Comparison of ENCODE assay signal across 17 cellular contexts in the genomic region with DNA sequence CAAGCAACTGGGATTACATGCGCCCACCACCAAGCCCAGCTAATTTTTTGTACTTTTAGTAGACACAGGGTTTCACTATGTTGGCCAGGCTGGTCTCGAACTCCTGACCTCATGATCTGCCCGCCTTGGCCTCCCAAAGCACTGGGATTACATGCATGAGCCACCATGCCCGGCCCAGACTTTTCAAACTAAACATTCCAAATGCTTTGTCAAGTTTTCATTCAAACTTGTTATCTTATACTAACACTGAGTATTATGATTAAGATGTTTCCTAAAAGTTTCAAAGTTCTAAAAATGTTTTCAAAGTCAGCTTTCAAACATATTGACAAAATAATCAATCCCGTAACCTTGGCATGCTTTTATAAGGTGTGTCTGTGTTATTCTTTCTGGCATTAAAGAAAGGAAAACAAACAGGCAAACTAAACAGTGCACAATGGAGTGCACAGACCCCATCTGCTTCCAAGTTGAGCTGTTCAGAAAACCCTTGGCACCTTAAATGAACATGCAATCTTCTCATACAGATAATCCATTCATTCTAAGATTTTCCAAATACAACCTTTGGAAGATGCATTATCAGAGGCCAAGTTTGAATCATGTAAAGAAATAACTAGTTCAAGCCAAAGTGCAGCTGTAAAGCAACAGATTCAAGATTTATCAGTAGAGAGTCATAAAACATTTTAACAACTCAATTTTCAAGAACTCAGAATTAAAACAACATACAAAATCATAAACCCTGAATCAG. TPM values are rescaled to one million over a fixed set of nuclear protein-coding genes. Genes with fewer than 3 reads are reported as not detected.
A peak's percentile ranks its signal among the peaks of the same experiment; 100 is the strongest.
DNase-seq lines count a peak whose midpoint lies in the region; ATAC-seq, FAIRE-seq and TF ChIP-seq lines count a peak whose summit lies in the region.
"Had no signal": no experiment of that assay in that cellular context is flagged by ENCODE, and none has a peak within 500 bp of the region (broad histone marks: within the 10 kb centered on the region; RNA-seq: fewer than 3 reads in every experiment).

No MANE protein-coding gene starts in this region.

- peak; percentile 49 for FAIRE-seq in pancreas (lab: Jason Lieb, UNC)

- 63% methylated on average over 5 of the region's 5 CpGs for WGBS in hepatocyte (ENCODE audit: low lambda C conversion rate, missing lambda C conversion rate)
- WGBS in pancreas, 2 donors, result 45 to 47% methylated on average over 5 of the region's 5 CpGs

- H3K4me3 ChIP-seq in MG63 (no peak overlapping the region), hepatocyte (no peak overlapping the region), pancreas (no peak overlapping the region)
- H3K4me3 ChIP-seq: HAP-1 had no signal

- no peak for TF ChIP-seq CTCF in hepatocyte (IDR thresholded peaks at IDR 0.05; ENCODE audit: poor library complexity)
- no peak for TF ChIP-seq CTCF in pancreas (IDR thresholded peaks at IDR 0.05)

- H3K4me2 ChIP-seq in hepatocyte, result no peak overlapping the region

- H4K20me1 ChIP-seq in hepatocyte (ENCODE audit: insufficient read depth, poor library complexity, severe bottlenecking), result no peaks in the 10 kb centered on the region

- no peaks in the 10 kb centered on the region for H3K27me3 ChIP-seq in MG63
- no peaks in the 10 kb centered on the region for H3K27me3 ChIP-seq in hepatocyte
- no peaks in the 10 kb centered on the region for H3K27me3 ChIP-seq in pancreas

- ATAC-seq in pancreas (peak in 3 of 4 donors; percentile 29 to 69 (median 35)), GM21786 (IDR thresholded peaks at IDR 0.05; ENCODE audit: unreplicated experiment) (no peak), HG02798 (IDR thresholded peaks at IDR 0.05; ENCODE audit: poor library complexity, unreplicated experiment) (no peak)

- DNase-seq in Caki2 (ENCODE audit: low read depth), result peak; percentile 56
- DNase-seq in MG63, result peak; percentile 50
- DNase-seq in hepatocyte (ENCODE audit: low spot score), result no peak
- no peak for DNase-seq in pancreas
- no peak for DNase-seq in activated CD4-positive, CD25-positive, alpha-beta regulatory T cell treated with anti-CD3 and anti-CD28 coated beads, Interleukin-2, amount 50 U/mL, for 72 hours
- no peak for DNase-seq in activated effector memory CD4-positive, alpha-beta T cell treated with anti-CD3 and anti-CD28 coated beads, Interleukin-2, amount 50 U/mL, for 16 hours
- DNase-seq: COR-L47; DMS79; NCI-H187 treated with DMSO at 0.1 percent for 48 hours; NCI-H446; NCI-H69; NK-92 treated with Interleukin-12 subunit alpha and Interleukin-12 subunit beta, amount 100 ng/mL, for 24 hours; RPMI8226 had no signal

- no peaks in the 10 kb centered on the region for H3K79me2 ChIP-seq in hepatocyte

- H3K36me3 ChIP-seq in MG63, result no peaks in the 10 kb centered on the region
- no peaks in the 10 kb centered on the region for H3K36me3 ChIP-seq in hepatocyte (replicated peaks; ENCODE audit: insufficient read depth, low read depth)
- no peaks in the 10 kb centered on the region for H3K36me3 ChIP-seq in pancreas
- H3K36me3 ChIP-seq: HAP-1 had no signal

- no peaks in the 10 kb centered on the region for H3K9me2 ChIP-seq in hepatocyte (replicated peaks; ENCODE audit: insufficient read depth)

- H3K9me3 ChIP-seq in MG63 (no peaks in the 10 kb centered on the region), hepatocyte (ENCODE audit: low read depth) (no peaks in the 10 kb centered on the region), pancreas (no peaks in the 10 kb centered on the region)
- H3K9me3 ChIP-seq: HAP-1 had no signal

- H3K27ac ChIP-seq in hepatocyte (peak overlapping the region; percentile 22), pancreas (no peak overlapping the region)

- H2AFZ ChIP-seq in hepatocyte, result no peak overlapping the region

- intact Hi-C loops in pancreas (cut with DNase I), result no loop called here

- in situ Hi-C loops in Caki2 (cut with HindIII; ENCODE audit: low pct_unique_long_range_greater_than_20kb, low sequenced_read_pairs), result no loop called here

- peaks cover 22% of the 10 kb centered on the region for H3K4me1 ChIP-seq in hepatocyte (ENCODE audit: insufficient read depth)
- peaks cover 0 to 12% (median 4%) of the 10 kb centered on the region in 3 donors for H3K4me1 ChIP-seq in pancreas
- H3K4me1 ChIP-seq: HAP-1 had no signal

RNA-seq across cellular contexts. Expression of a gene that starts 49.1 kb away (rescaled TPM):
- total RNA-seq in Caki2 (2014; rRNA removed; shearing (Covaris generic); ENCODE audit: low replicate concordance), result 1.2 and 12.8 TPM in 2 replicates
- 1.8 and 2.2 TPM in 2 replicates for total RNA-seq in MG63 (2014; rRNA removed; shearing (Covaris generic); ENCODE audit: low replicate concordance)
- total RNA-seq in hepatocyte, result 10.0 and 11.6 TPM in 2 replicates
- 3.7 and 3.9 TPM in 2 replicates for polyA plus RNA-seq in hepatocyte
- total RNA-seq in pancreas, result under 1 TPM; 0.24 to 0.97 (median 0.45) TPM
- polyA plus RNA-seq in pancreas, result under 1 TPM; 0.23 to 0.68 TPM
- total RNA-seq: OCI-LY7 had no signal

Comparison
In these comparisons a context has a peak if more than half of its experiments do, and no peak if none do; other contexts are left out.
1. DNase-seq: peak in Caki2 (single experiment) and MG63 (single experiment); none in hepatocyte (single experiment), pancreas (0 of 6), activated CD4-positive, CD25-positive, alpha-beta regulatory T cell treated with anti-CD3 and anti-CD28 coated beads, Interleukin-2, amount 50 U/mL, for 72 hours (single experiment) and activated effector memory CD4-positive, alpha-beta T cell treated with anti-CD3 and anti-CD28 coated beads, Interleukin-2, amount 50 U/mL, for 16 hours (single experiment).
2. ATAC-seq: peak in pancreas (3 of 4); none in GM21786 (single experiment) and HG02798 (single experiment).